Comparison of ENCODE assay signal across 9 cellular contexts in the genomic region with DNA sequence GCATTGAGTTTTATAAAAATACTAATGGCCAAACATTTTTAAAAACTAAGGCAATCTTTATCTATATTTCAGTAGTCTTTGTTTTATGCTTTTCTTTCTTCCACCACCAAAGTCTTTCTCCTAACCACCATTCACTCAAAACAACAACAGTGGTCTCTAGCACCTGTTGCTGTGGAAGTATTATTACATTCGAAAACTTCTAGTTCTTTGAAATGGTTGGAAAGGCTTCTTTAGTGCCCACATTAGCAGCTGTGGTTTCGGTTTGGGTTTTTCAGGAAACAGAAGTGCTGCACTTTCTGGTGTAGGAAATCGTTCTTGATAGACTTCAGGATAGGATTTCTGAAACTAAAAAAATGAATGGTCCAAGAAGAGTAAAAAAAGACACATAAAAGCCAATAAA.
DNase-seq lines count a peak whose midpoint lies in the region; ATAC-seq and TF ChIP-seq lines count a peak whose summit lies in the region.
"Had no signal": no experiment of that assay in that cellular context is flagged by ENCODE, and none has a peak within 500 bp of the region (broad histone marks: within the 10 kb centered on the region; RNA-seq: fewer than 3 reads in every experiment).

No MANE protein-coding gene starts in this region.

- peaks cover 35% of the 10 kb centered on the region for H3K36me3 Mint-ChIP-seq in activated naive CD8-positive, alpha-beta T cell treated with anti-CD3 and anti-CD28 coated beads, Interleukin-2, amount 10 ng/mL, durations not matched to agents 7 days and 5 days

- intact Hi-C loops in dorsolateral prefrontal cortex (cut with DNase I), result no loop called here

- no peaks in the 10 kb centered on the region for H3K27me3 ChIP-seq in dorsolateral prefrontal cortex

- H3K4me3 Mint-ChIP-seq in activated naive CD8-positive, alpha-beta T cell treated with anti-CD3 and anti-CD28 coated beads, Interleukin-2, amount 10 ng/mL, durations not matched to agents 7 days and 5 days, result peak overlapping the region; percentile 61

- no peak for TF ChIP-seq CTCF in GM10266 (IDR thresholded peaks at IDR 0.05; ENCODE audit: control insufficient read depth, insufficient read depth, low read depth, missing control alignments)
- peak in 1 of 56 donors; percentile 9 for TF ChIP-seq CTCF in dorsolateral prefrontal cortex (IDR thresholded peaks at IDR 0.05 in 54 of 56, conservative IDR thresholded peaks at IDR 0.05 in 2 of 56; ENCODE audit: low read depth in 1 of 56, partially characterized antibody in 56 of 56)

- POLR2A ChIA-PET in activated naive CD8-positive, alpha-beta T cell treated with anti-CD3 and anti-CD28 coated beads, Interleukin-2, amount 10 ng/mL, durations not matched to agents 7 days and 5 days (lab: Charles Lee), result interaction anchor here (0.7 kb wide), 1 partner anchor 89 kb away, joined by 3 read pairs; no protein-coding TSS in a partner anchor

- H3K27me3 Mint-ChIP-seq in activated naive CD8-positive, alpha-beta T cell treated with anti-CD3 and anti-CD28 coated beads, Interleukin-2, amount 10 ng/mL, durations not matched to agents 7 days and 5 days, result peaks cover 11% of the 10 kb centered on the region

- H3K4me1 Mint-ChIP-seq in activated naive CD8-positive, alpha-beta T cell treated with anti-CD3 and anti-CD28 coated beads, Interleukin-2, amount 10 ng/mL, durations not matched to agents 7 days and 5 days, result peaks cover 21% of the 10 kb centered on the region

- peak overlapping the region in 3 of 59 donors; percentile 2 to 15 (median 4) for H3K27ac ChIP-seq in dorsolateral prefrontal cortex

- peak overlapping the region in 3 of 59 donors; percentile 5 to 15 (median 8) for H3K4me3 ChIP-seq in dorsolateral prefrontal cortex

- H3K9me3 Mint-ChIP-seq in activated naive CD8-positive, alpha-beta T cell treated with anti-CD3 and anti-CD28 coated beads, Interleukin-2, amount 10 ng/mL, durations not matched to agents 7 days and 5 days, result peaks cover 4% of the 10 kb centered on the region

- H3K27ac Mint-ChIP-seq in activated naive CD8-positive, alpha-beta T cell treated with anti-CD3 and anti-CD28 coated beads, Interleukin-2, amount 10 ng/mL, durations not matched to agents 7 days and 5 days, result peak overlapping the region; percentile 51

- peak; percentile 76 for ATAC-seq in GM21381 (IDR thresholded peaks at IDR 0.05; ENCODE audit: unreplicated experiment)
- ATAC-seq in HG03378 (IDR thresholded peaks at IDR 0.05; ENCODE audit: unreplicated experiment), result peak; percentile 79
- peak; percentile 82 for ATAC-seq in activated naive CD8-positive, alpha-beta T cell treated with anti-CD3 and anti-CD28 coated beads, Interleukin-2, amount 10 ng/mL, durations not matched to agents 7 days and 5 days (ENCODE audit: low read depth)

- DNase-seq in GM10266 (ENCODE audit: extremely low spot score) (peak; percentile 10), NCI-H524 treated with DMSO at 0.1 percent for 48 hours (lab: John Stamatoyannopoulos, UW) (no peak), dorsolateral prefrontal cortex (no peak), anterior cingulate cortex (lab: John Stamatoyannopoulos, UW) (no peak), ACHN (no peak)
- DNase-seq in activated naive CD8-positive, alpha-beta T cell treated with anti-CD3 and anti-CD28 coated beads, Interleukin-2, amount 10 ng/mL, durations not matched to agents 7 days and 5 days, result no peak
- DNase-seq: NCI-H1694 treated with DMSO at 0.1 percent for 48 hours had no signal

- in situ Hi-C loops in ACHN (cut with HindIII; ENCODE audit: low pct_ligation_motif_present, low pct_unique_long_range_greater_than_20kb, low sequenced_read_pairs), result no loop called here
